ENCODE assay signal across 10 cellular contexts in the genomic region with DNA sequence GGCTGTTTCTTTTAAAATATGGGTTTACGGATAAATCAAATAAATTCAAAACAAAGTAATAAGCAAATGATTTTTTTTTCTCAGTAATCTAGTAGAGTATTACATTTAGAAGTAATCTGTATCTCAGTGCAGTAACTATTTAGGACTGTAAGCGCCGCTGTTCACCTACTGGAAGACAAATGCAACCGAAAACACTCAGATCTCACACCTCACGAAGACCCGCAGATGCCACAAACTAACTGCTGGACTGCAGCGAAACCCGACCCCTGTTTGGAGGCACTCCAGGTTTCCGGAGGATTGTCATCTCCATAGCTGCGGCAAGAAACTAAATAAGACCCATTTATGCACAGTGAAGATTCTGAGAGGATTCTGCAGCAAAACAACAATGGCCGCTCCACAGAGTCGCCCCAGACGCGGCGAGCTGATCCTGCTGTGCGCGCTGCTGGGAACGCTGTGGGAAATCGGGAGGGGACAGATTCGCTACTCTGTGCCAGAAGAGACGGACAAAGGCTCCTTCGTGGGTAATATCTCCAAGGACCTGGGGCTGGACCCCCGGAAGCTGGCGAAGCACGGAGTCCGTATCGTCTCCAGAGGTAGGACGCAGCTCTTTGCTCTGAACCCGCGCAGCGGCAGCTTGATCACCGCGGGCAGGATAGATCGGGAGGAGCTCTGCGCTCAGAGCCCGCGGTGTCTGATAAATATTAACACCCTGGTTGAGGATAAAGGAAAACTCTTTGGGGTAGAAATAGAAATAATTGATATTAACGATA. TPM values are rescaled to one million over a fixed set of nuclear protein-coding genes. Genes with fewer than 3 reads are reported as not detected.
DNase-seq lines count a peak whose midpoint lies in the region; TF ChIP-seq lines count a peak whose summit lies in the region.
"Had no signal": no experiment of that assay in that cellular context is flagged by ENCODE, and none has a peak within 500 bp of the region (broad histone marks: within the 10 kb centered on the region; RNA-seq: fewer than 3 reads in every experiment).

TSS of gene PCDHGA8 (plus strand) at position 205 of the 770 bp plus-strand sequence. CDS start at position 386, 181 bp downstream.

- H2AFZ ChIP-seq in Loucy (ENCODE audit: low read length) (no peak within 1 kb of the TSS), smooth muscle cell (ENCODE audit: low read depth) (no peak within 1 kb of the TSS)

- no peak within 1 kb of the TSS for H3K4me2 ChIP-seq in Loucy (ENCODE audit: low read depth, low read length, poor library complexity, severe bottlenecking)
- peak within 1 kb of the TSS; percentile 53 for H3K4me2 ChIP-seq in smooth muscle cell
- H3K4me2 ChIP-seq: BLaER1 had no signal

- no peak within 1 kb of the TSS for H3K4me3 Mint-ChIP-seq in MCF 10A (ENCODE audit: unreplicated experiment)

- H3K27ac Mint-ChIP-seq in MCF 10A (ENCODE audit: low read depth, unreplicated experiment), result no peak within 1 kb of the TSS

- H3F3A ChIP-seq in Loucy (ENCODE audit: low read depth), result no peaks in the 10 kb centered on the region
- H3F3A ChIP-seq in smooth muscle cell (ENCODE audit: low read depth), result no peaks in the 10 kb centered on the region

- no peak within 1 kb of the TSS for H3K4me3 ChIP-seq in breast epithelium
- H3K4me3 ChIP-seq in Loucy (ENCODE audit: low read length, poor library complexity, severe bottlenecking), result no peak within 1 kb of the TSS
- H3K4me3 ChIP-seq in epithelial cell of proximal tubule (ENCODE audit: low read depth, low read length), result no peak within 1 kb of the TSS
- H3K4me3 ChIP-seq in smooth muscle cell, result peak within 1 kb of the TSS; percentile 35
- H3K4me3 ChIP-seq: BLaER1 had no signal

- no peaks in the 10 kb centered on the region for H3K9me2 ChIP-seq in Loucy (replicated peaks; ENCODE audit: low read depth, low read length)

- DNase-seq in MCF 10A (ENCODE audit: unreplicated experiment) (peak; percentile 23), breast epithelium (ENCODE audit: low spot score in 2 of 2) (no peak), epithelial cell of proximal tubule (ENCODE audit: low read depth) (no peak), smooth muscle cell (lab: John Stamatoyannopoulos, UW; ENCODE audit: unreplicated experiment) (no peak), amygdala (lab: John Stamatoyannopoulos, UW) (no peak), NCI-H748 treated with DMSO at 0.1 percent for 48 hours (lab: John Stamatoyannopoulos, UW) (no peak), DMS79 (lab: John Stamatoyannopoulos, UW) (no peak)
- DNase-seq: NCI-H2081 treated with DMSO at 0.1 percent for 48 hours had no signal

- POLR2A ChIA-PET in MCF 10A (lab: Yijun Ruan, JAX), result no interaction called here

- no peak within 1 kb of the TSS for H3K9ac ChIP-seq in Loucy (ENCODE audit: low read depth, low read length, poor library complexity, severe bottlenecking)
- H3K9ac ChIP-seq in smooth muscle cell (ENCODE audit: low read depth), result no peak within 1 kb of the TSS
- H3K9ac ChIP-seq: BLaER1 had no signal

- no peaks in the 10 kb centered on the region for H3K36me3 Mint-ChIP-seq in MCF 10A (ENCODE audit: insufficient read depth, unreplicated experiment)

- peaks cover 80 to 96% of the 10 kb centered on the region in 2 donors for H3K9me3 ChIP-seq in breast epithelium
- H3K9me3 ChIP-seq in Loucy (ENCODE audit: insufficient read depth, low read depth, low read length), result no peaks in the 10 kb centered on the region
- H3K9me3 ChIP-seq in smooth muscle cell (replicated peaks; ENCODE audit: low read depth), result peaks cover 53% of the 10 kb centered on the region

- CTCF ChIA-PET in MCF 10A (lab: Yijun Ruan, JAX), result interaction anchor here (0.6 to 2.5 kb wide), 7 partner anchors 10 to 172 kb away, joined by 3 to 14 read pairs (median 3); partner anchors contain the start of genes PCDHGA5 and PCDHGA7

- peaks cover 35% of the 10 kb centered on the region for H3K9me3 Mint-ChIP-seq in MCF 10A (ENCODE audit: unreplicated experiment)

- no peak for TF ChIP-seq POLR2A in breast epithelium (IDR thresholded peaks at IDR 0.05)

- H3K27ac ChIP-seq in breast epithelium (no peak within 1 kb of the TSS), smooth muscle cell (ENCODE audit: low read depth) (no peak within 1 kb of the TSS)
- H3K27ac ChIP-seq: BLaER1 had no signal

- H3K4me1 Mint-ChIP-seq in MCF 10A (ENCODE audit: insufficient read depth, unreplicated experiment), result no peaks in the 10 kb centered on the region

- H3K27me3 ChIP-seq in breast epithelium (no peaks in the 10 kb centered on the region), Loucy (ENCODE audit: insufficient read depth, low read length, poor library complexity, severe bottlenecking) (no peaks in the 10 kb centered on the region), smooth muscle cell (ENCODE audit: low read depth) (no peaks in the 10 kb centered on the region)
- H3K27me3 ChIP-seq: BLaER1 had no signal

- H3K4me1 ChIP-seq in breast epithelium, result no peaks in the 10 kb centered on the region
- no peaks in the 10 kb centered on the region for H3K4me1 ChIP-seq in Loucy (ENCODE audit: insufficient read depth, low read length, poor library complexity, severe bottlenecking)
- H3K4me1 ChIP-seq in smooth muscle cell (ENCODE audit: low read depth), result no peaks in the 10 kb centered on the region
- H3K4me1 ChIP-seq: BLaER1 had no signal

- 98% methylated on average over 38 of the region's 38 CpGs for WGBS in smooth muscle cell (ENCODE audit: low lambda C conversion rate)

- no peaks in the 10 kb centered on the region for H3K27me3 Mint-ChIP-seq in MCF 10A (ENCODE audit: insufficient read depth, unreplicated experiment)

- no peaks in the 10 kb centered on the region for H3K79me2 ChIP-seq in Loucy (ENCODE audit: insufficient read depth, low read length)
- H3K79me2 ChIP-seq in smooth muscle cell (ENCODE audit: low read depth), result peaks cover 15% of the 10 kb centered on the region

- H3K36me3 ChIP-seq in breast epithelium (no peaks in the 10 kb centered on the region), Loucy (ENCODE audit: insufficient read depth, low read length) (no peaks in the 10 kb centered on the region), smooth muscle cell (ENCODE audit: low read depth) (peaks cover 37% of the 10 kb centered on the region)
- H3K36me3 ChIP-seq: BLaER1 had no signal

- intact Hi-C loops in MCF 10A (cut with micrococcal nuclease) (no loop called here), breast epithelium (cut with DNase I; ENCODE audit: low total_unique reads) (no loop called here)

- H4K20me1 ChIP-seq in Loucy (ENCODE audit: insufficient read depth, low read length, poor library complexity, severe bottlenecking) (no peaks in the 10 kb centered on the region), smooth muscle cell (ENCODE audit: low read depth) (no peaks in the 10 kb centered on the region)
- H4K20me1 ChIP-seq: BLaER1 had no signal

- no TSS peak for BruUV-seq in MCF 10A (replicated peaks; lab: Mats Ljungman, UMichigan)

- TF ChIP-seq CTCF in MCF 10A (IDR thresholded peaks at IDR 0.05; ENCODE audit: unreplicated experiment), result no peak
- TF ChIP-seq CTCF in breast epithelium (IDR thresholded peaks at IDR 0.05), result no peak
- TF ChIP-seq CTCF in Loucy (conservative IDR thresholded peaks at IDR 0.05; ENCODE audit: low read length), result peak; percentile 56
- peak; percentile 26 for TF ChIP-seq CTCF in epithelial cell of proximal tubule (conservative IDR thresholded peaks at IDR 0.05; ENCODE audit: low read depth, low read length)
- no peak for TF ChIP-seq CTCF in smooth muscle cell (IDR thresholded peaks at IDR 0.05; ENCODE audit: borderline replicate concordance, insufficient read depth, poor library complexity, severe bottlenecking)

RNA-seq across cellular contexts. Expression of gene PCDHGA8, which starts in this region (rescaled TPM):
- total RNA-seq in MCF 10A (2022) (0.28 and 0.56 TPM in 2 replicates), breast epithelium (1 to 10 TPM; 2.6 to 7.2 (median 6.0) TPM), epithelial cell of proximal tubule (0.14 and 1.0 TPM in 2 replicates), smooth muscle cell (3.2 and 3.3 TPM in 2 replicates)
- 0.25 and 0.89 TPM in 2 replicates for polyA plus RNA-seq in smooth muscle cell

Comparison
In these comparisons a context has a peak if more than half of its experiments do, and no peak if none do; other contexts are left out.
1. Peak in DNase-seq in MCF 10A; RNA of the gene not detected or under 1 TPM.
2. CTCF ChIP-seq: peak in Loucy (single experiment) and epithelial cell of proximal tubule (single experiment); none in MCF 10A (single experiment), breast epithelium (0 of 3) and smooth muscle cell (single experiment).